ENCODE assay signal across 26 cellular contexts in genomic region chr4:113006632-113007031, GRCh38. TPM values are rescaled to one million over a fixed set of nuclear protein-coding genes. Genes with fewer than 3 reads are reported as not detected.
"Had no signal": no experiment of that assay in that cellular context is flagged by ENCODE, and none has a peak within 500 bp of the region (broad histone marks: within the 10 kb centered on the region; RNA-seq: fewer than 3 reads in every experiment).

No MANE protein-coding gene starts in this region.

- ATAC-seq: gastroesophageal sphincter; left cardiac atrium; natural killer cell treated with Interleukin-12 subunit alpha and Interleukin-12 subunit beta and Interleukin-15 and Interleukin-18, amount 100 ng/mL, for 72 hours; right cardiac atrium; stimulated activated memory B cell treated with anti-CD40 and anti-IgM and Interleukin-4, amounts not matched to agents 10 μg/mL and 1 μg/mL and 100 μg/mL, for 72 hours; stimulated activated naive CD8-positive, alpha-beta T cell treated with anti-CD3 and anti-CD28 coated beads, Interleukin-15, amount 100 ng/mL, for 72 hours; upper lobe of right lung had no signal

- H3K4me1 Mint-ChIP-seq: immature natural killer cell; stimulated activated memory B cell treated with anti-CD40 and anti-IgM and Interleukin-4, amounts not matched to agents 10 μg/mL and 1 μg/mL and 100 μg/mL, for 72 hours; stimulated activated naive CD8-positive, alpha-beta T cell treated with anti-CD3 and anti-CD28 coated beads, Interleukin-15, amount 100 ng/mL, for 72 hours had no signal

- FAIRE-seq: kidney had no signal

- H3K27ac Mint-ChIP-seq: immature natural killer cell; natural killer cell treated with Interleukin-12 subunit alpha and Interleukin-12 subunit beta and Interleukin-15 and Interleukin-18, amount 100 ng/mL, for 72 hours; neural progenitor cell; progenitor cell of endocrine pancreas; stimulated activated memory B cell treated with anti-CD40 and anti-IgM and Interleukin-4, amounts not matched to agents 10 μg/mL and 1 μg/mL and 100 μg/mL, for 72 hours; stimulated activated naive CD8-positive, alpha-beta T cell treated with anti-CD3 and anti-CD28 coated beads, Interleukin-15, amount 100 ng/mL, for 72 hours had no signal

- H3K9me3 Mint-ChIP-seq: neural progenitor cell; stimulated activated naive CD8-positive, alpha-beta T cell treated with anti-CD3 and anti-CD28 coated beads, Interleukin-15, amount 100 ng/mL, for 72 hours had no signal

- H3K27ac ChIP-seq: epithelial cell of prostate, esophagus muscularis mucosa, gastroesophageal sphincter, left ventricle myocardium inferior, ovary, testis, tibial nerve, upper lobe of right lung, vagina had no signal

- H3K36me3 ChIP-seq: esophagus muscularis mucosa, gastroesophageal sphincter, left ventricle myocardium inferior, neural progenitor cell, ovary, tibial nerve, upper lobe of right lung, vagina had no signal

- H3K27me3 Mint-ChIP-seq: natural killer cell treated with Interleukin-12 subunit alpha and Interleukin-12 subunit beta and Interleukin-15 and Interleukin-18, amount 100 ng/mL, for 72 hours; progenitor cell of endocrine pancreas; stimulated activated memory B cell treated with anti-CD40 and anti-IgM and Interleukin-4, amounts not matched to agents 10 μg/mL and 1 μg/mL and 100 μg/mL, for 72 hours; stimulated activated naive CD8-positive, alpha-beta T cell treated with anti-CD3 and anti-CD28 coated beads, Interleukin-15, amount 100 ng/mL, for 72 hours had no signal

- H3K4me1 ChIP-seq: esophagus muscularis mucosa, gastroesophageal sphincter, left ventricle myocardium inferior, testis, tibial nerve, upper lobe of right lung, vagina had no signal

- H3K9ac ChIP-seq: neural progenitor cell had no signal

- H3K36me3 Mint-ChIP-seq: immature natural killer cell; natural killer cell treated with Interleukin-12 subunit alpha and Interleukin-12 subunit beta and Interleukin-15 and Interleukin-18, amount 100 ng/mL, for 72 hours; neural progenitor cell; stimulated activated memory B cell treated with anti-CD40 and anti-IgM and Interleukin-4, amounts not matched to agents 10 μg/mL and 1 μg/mL and 100 μg/mL, for 72 hours had no signal

- H3K27me3 ChIP-seq: esophagus muscularis mucosa, gastroesophageal sphincter, neural progenitor cell, ovary, testis, tibial nerve, upper lobe of right lung, vagina had no signal

- H3K4me3 ChIP-seq: esophagus muscularis mucosa, gastroesophageal sphincter, left ventricle myocardium inferior, lung, neural progenitor cell, ovary, testis, tibial nerve, upper lobe of right lung, vagina had no signal

- H3K9me3 ChIP-seq: esophagus muscularis mucosa, gastroesophageal sphincter, left ventricle myocardium inferior, ovary, testis, tibial nerve, upper lobe of right lung, vagina had no signal

- DNase-seq: cortex of kidney; effector memory CD4-positive, alpha-beta T cell; immature natural killer cell; kidney; left cardiac atrium; left ventricle myocardium inferior; mesenchymal stem cell; midbrain; nucleus accumbens; ovary; right cardiac atrium; stimulated activated CD4-positive, alpha-beta T cell treated with anti-CD3 and anti-CD28 coated beads, Interleukin-4, amount 100 ng/mL, for 1 hour; stimulated activated CD8-positive, alpha-beta memory T cell treated with anti-CD3 and anti-CD28 coated beads, Interleukin-4, amount 100 ng/mL, for 48 hours; stimulated activated naive CD8-positive, alpha-beta T cell treated with anti-CD3 and anti-CD28 coated beads, Interleukin-15, amount 100 ng/mL, for 72 hours; testis; upper lobe of right lung had no signal

- H3K4me3 Mint-ChIP-seq: immature natural killer cell; natural killer cell treated with Interleukin-12 subunit alpha and Interleukin-12 subunit beta and Interleukin-15 and Interleukin-18, amount 100 ng/mL, for 72 hours; neural progenitor cell; stimulated activated memory B cell treated with anti-CD40 and anti-IgM and Interleukin-4, amounts not matched to agents 10 μg/mL and 1 μg/mL and 100 μg/mL, for 72 hours; stimulated activated naive CD8-positive, alpha-beta T cell treated with anti-CD3 and anti-CD28 coated beads, Interleukin-15, amount 100 ng/mL, for 72 hours had no signal

RNA-seq across cellular contexts. Expression of gene ANK2, which starts 42.8 kb away (rescaled TPM):
- polyA plus RNA-seq: immature natural killer cell had no signal
